Comparison of ENCODE assay signal across 8 cellular contexts in genomic region chr20:50192364-50193168, GRCh38. TPM values are rescaled to one million over a fixed set of nuclear protein-coding genes. Genes with fewer than 3 reads are reported as not detected.
DNase-seq lines count a peak whose midpoint lies in the region; ATAC-seq and TF ChIP-seq lines count a peak whose summit lies in the region.

No MANE protein-coding gene starts in this region.

- CTCF ChIA-PET in AG04450 (lab: Charles Lee) = interaction anchor here (1.1 kb wide), 1 partner anchor 291 kb away, joined by 6 read pairs; no protein-coding TSS in a partner anchor
- CTCF ChIA-PET in T-cell (lab: Charles Lee) = interaction anchor here in 1 of 2 donors (1.5 to 1.6 kb wide), 2 partner anchors 77 to 213 kb away, joined by 3 to 8 read pairs; no protein-coding TSS in a partner anchor

- POLR2A ChIA-PET in AG04450 (lab: Yijun Ruan, JAX) (interaction anchor here (1.5 to 2.0 kb wide), 2 partner anchors 93 to 117 kb away, joined by 7 to 8 read pairs; no protein-coding TSS in a partner anchor), T-cell (lab: Charles Lee) (no interaction called here)

- peak in 1 of 2 donors; percentile 12 for TF ChIP-seq POLR2A in adrenal gland (IDR thresholded peaks at IDR 0.05)

- H3K4me3 ChIP-seq in AG04450 (ENCODE audit: low read depth, low read length) (peak overlapping the region; percentile 97), adrenal gland (peak overlapping the region; percentile 39 to 99 (median 83)), left ventricle myocardium inferior (peak overlapping the region; percentile 94), rectal smooth muscle tissue (ENCODE audit: low read length) (peak overlapping the region; percentile 97), aorta (ENCODE audit: low read length in 2 of 2) (peak overlapping the region; percentile 87 to 88)

- 0 to 4% (median 2%) methylated on average over 23 to 25 of the region's 25 CpGs for WGBS in adrenal gland, 4 donors
- WGBS in aorta, 2 donors = 0 to 1% methylated on average over 25 of the region's 25 CpGs

- H3K27me3 Mint-ChIP-seq in T-cell = no peaks in the 10 kb centered on the region

- peaks cover 20 to 30% of the 10 kb centered on the region in 2 donors for H3K4me1 ChIP-seq in adrenal gland (replicated peaks in 1 of 2)
- peaks cover 58% of the 10 kb centered on the region for H3K4me1 ChIP-seq in left ventricle myocardium inferior
- H3K4me1 ChIP-seq in rectal smooth muscle tissue (ENCODE audit: control insufficient read depth, insufficient read depth, low read length) = peaks cover 15% of the 10 kb centered on the region
- no peaks in the 10 kb centered on the region for H3K4me1 ChIP-seq in aorta (ENCODE audit: control insufficient read depth in 1 of 2, insufficient read depth in 2 of 2, low read length in 2 of 2)

- no peaks in the 10 kb centered on the region for H3K9me3 Mint-ChIP-seq in T-cell

- H3K36me3 ChIP-seq in adrenal gland (replicated peaks in 1 of 2) = peaks cover 0 to 25% of the 10 kb centered on the region in 2 donors
- H3K36me3 ChIP-seq in left ventricle myocardium inferior = peaks cover 8% of the 10 kb centered on the region
- no peaks in the 10 kb centered on the region for H3K36me3 ChIP-seq in rectal smooth muscle tissue (ENCODE audit: control insufficient read depth, insufficient read depth, low read length)
- no peaks in the 10 kb centered on the region for H3K36me3 ChIP-seq in aorta (ENCODE audit: control insufficient read depth in 1 of 2, insufficient read depth in 2 of 2, low read length in 1 of 2)

- peaks cover 4% of the 10 kb centered on the region; the same call in 1 of the 2 replicates for H3K9me3 ChIP-seq in AG04450 (ENCODE audit: control insufficient read depth, insufficient read depth, low read length)
- H3K9me3 ChIP-seq in adrenal gland (replicated peaks in 1 of 3) = no peaks in the 10 kb centered on the region
- H3K9me3 ChIP-seq in left ventricle myocardium inferior (replicated peaks) = no peaks in the 10 kb centered on the region
- no peaks in the 10 kb centered on the region for H3K9me3 ChIP-seq in aorta (ENCODE audit: control insufficient read depth, low read length)

- intact Hi-C loops in adrenal gland (cut with DNase I) = loop anchor here in 1 of 2 donors (5.0 to 10.0 kb wide), 2 partner anchors 82 to 110 kb away; no protein-coding TSS in a partner anchor
- intact Hi-C loops in left ventricle myocardium inferior (cut with micrococcal nuclease) = no loop called here
- intact Hi-C loops in aorta (cut with DNase I) = loop anchor here (5.0 to 10.0 kb wide), 6 partner anchors 82 to 205 kb away; no protein-coding TSS in a partner anchor

- H3K27ac ChIP-seq in AG04450 (ENCODE audit: low read depth, low read length) (peak overlapping the region; percentile 96), adrenal gland (peak overlapping the region; percentile 69 to 100 (median 99)), left ventricle myocardium inferior (replicated peaks) (peak overlapping the region; percentile 99), rectal smooth muscle tissue (ENCODE audit: low read depth, low read length) (peak overlapping the region; percentile 98), aorta (ENCODE audit: low read depth in 1 of 2, low read length in 2 of 2) (peak overlapping the region; percentile 79 to 83)

- peaks cover 6% of the 10 kb centered on the region for H3K36me3 Mint-ChIP-seq in T-cell

- peak overlapping the region; percentile 96 to 97 for H3K27ac Mint-ChIP-seq in T-cell

- H3K4me1 Mint-ChIP-seq in T-cell = peaks cover 18 to 30% (median 28%) of the 10 kb centered on the region in 3 donors

- H3K9ac ChIP-seq in rectal smooth muscle tissue (ENCODE audit: low read length) = peak overlapping the region; percentile 64

- peak overlapping the region; percentile 87 to 95 (median 94) for H3K4me3 Mint-ChIP-seq in T-cell

- H3K27me3 ChIP-seq in AG04450 (ENCODE audit: control insufficient read depth, insufficient read depth, low read length) (no peaks in the 10 kb centered on the region), adrenal gland (no peaks in the 10 kb centered on the region), left ventricle myocardium inferior (ENCODE audit: low read depth) (no peaks in the 10 kb centered on the region), rectal smooth muscle tissue (ENCODE audit: control insufficient read depth, insufficient read depth, low read length) (no peaks in the 10 kb centered on the region), aorta (ENCODE audit: control insufficient read depth in 1 of 2, insufficient read depth in 2 of 2, low read length in 1 of 2) (no peaks in the 10 kb centered on the region)

- TF ChIP-seq CTCF in AG04450 (IDR thresholded peaks at IDR 0.05; ENCODE audit: low read depth, low read length) = no peak
- no peak for TF ChIP-seq CTCF in adrenal gland (IDR thresholded peaks at IDR 0.05)
- TF ChIP-seq CTCF in left ventricle myocardium inferior (IDR thresholded peaks at IDR 0.05; ENCODE audit: borderline replicate concordance) = no peak

- ATAC-seq in T-cell (replicated peaks in 1 of 4) (peak; percentile 15 to 66 (median 36)), aorta (ENCODE audit: low FRiP score) (peak; percentile 53)

- DNase-seq in AG04450 (ENCODE audit: low read depth, low spot score) (peak; percentile 71), GM19238 (ENCODE audit: insufficient read length, low spot score) (peak; percentile 69), NCI-H1092 (lab: John Stamatoyannopoulos, UW) (peak; percentile 19), T-cell (peak; percentile 49 to 82 (median 72)), adrenal gland (peak; percentile 84 to 94 (median 87)), left ventricle myocardium inferior (peak; percentile 85), aorta (peak; percentile 92 to 94)

RNA-seq across cellular contexts. Expression of gene CEBPB, which starts 1.9 kb away (rescaled TPM):
- polyA plus RNA-seq in AG04450 (2011; rRNA removed) (19.1 and 23.6 TPM in 2 replicates), adrenal gland (10 to 100 TPM; 31.0 to 74.7 (median 39.3) TPM), aorta (10 to 100 TPM; 15.8 to 43.6 TPM)
- 10.8 and 13.6 TPM in 2 replicates for polyA minus RNA-seq in AG04450 (2011; rRNA and poly(A)+ RNA removed)
- total RNA-seq in T-cell (10 to 100 TPM; 25.8 to 53.8 (median 48.0) TPM), adrenal gland (100 to 1,000 TPM; 148 to 272 (median 252) TPM), left ventricle myocardium inferior (54.0 TPM), aorta (100 to 1,000 TPM in 1 of 2 donors, 10 to 100 TPM in 1; 57.8 to 141 TPM)

RNA-seq across cellular contexts. Expression of gene PEDS1, which starts 39.0 kb away (rescaled TPM):
- polyA plus RNA-seq in AG04450 (2011; rRNA removed) (24.7 and 34.1 TPM in 2 replicates), adrenal gland (10 to 100 TPM; 29.4 to 32.6 (median 30.2) TPM), aorta (10 to 100 TPM in 1 of 2 donors, 1 to 10 TPM in 1; 6.5 to 13.9 TPM)
- 59.3 and 77.2 TPM in 2 replicates for polyA minus RNA-seq in AG04450 (2011; rRNA and poly(A)+ RNA removed)
- total RNA-seq in T-cell (10 to 100 TPM; 17.6 to 20.0 (median 18.3) TPM), adrenal gland (10 to 100 TPM; 18.7 to 39.1 (median 28.5) TPM), left ventricle myocardium inferior (17.3 TPM), aorta (10 to 100 TPM; 17.2 to 22.6 TPM)

Comparison
In these comparisons a context has a peak if more than half of its experiments do, and no peak if none do; other contexts are left out.
1. Peak in every context shown above with its lines: DNase-seq, ATAC-seq, H3K4me3 ChIP-seq and H3K27ac ChIP-seq.
2. DNase-seq: peak in every context shown above with its lines; median percentile 93 in aorta; 87 in adrenal gland; 85 in left ventricle myocardium inferior; 72 in T-cell; 71 in AG04450; 69 in GM19238; 19 in NCI-H1092.